ENCODE assay signal across 17 cellular contexts in genomic region chr5:178583279-178583678, GRCh38. TPM values are rescaled to one million over a fixed set of nuclear protein-coding genes. Genes with fewer than 3 reads are reported as not detected.
A peak's percentile ranks its signal among the peaks of the same experiment; 100 is the strongest.
DNase-seq lines count a peak whose midpoint lies in the region; ATAC-seq and TF ChIP-seq lines count a peak whose summit lies in the region.
"Had no signal": no experiment of that assay in that cellular context is flagged by ENCODE, and none has a peak within 500 bp of the region (broad histone marks: within the 10 kb centered on the region; RNA-seq: fewer than 3 reads in every experiment).

No MANE protein-coding gene starts in this region.

- H3K9me3 Mint-ChIP-seq in WTC11 = no peaks in the 10 kb centered on the region
- no peaks in the 10 kb centered on the region for H3K9me3 Mint-ChIP-seq in osteocyte (ENCODE audit: unreplicated experiment)
- no peaks in the 10 kb centered on the region for H3K9me3 Mint-ChIP-seq in T-cell
- H3K9me3 Mint-ChIP-seq: CD4-positive, alpha-beta T cell; CD8-positive, alpha-beta T cell had no signal

- 0 out of 2 replicates have a peak overlapping the region, but pooled peaks have one; percentile 22 for H3K27ac Mint-ChIP-seq in WTC11
- no peak overlapping the region for H3K27ac Mint-ChIP-seq in osteocyte (ENCODE audit: unreplicated experiment)
- H3K27ac Mint-ChIP-seq in T-cell = no peak overlapping the region
- H3K27ac Mint-ChIP-seq: B cell; CD4-positive, alpha-beta T cell; CD8-positive, alpha-beta T cell had no signal

- peaks cover 0 to 9% (median 0%) of the 10 kb centered on the region in 4 donors for H3K27me3 ChIP-seq in esophagus muscularis mucosa
- no peaks in the 10 kb centered on the region for H3K27me3 ChIP-seq in A673 (replicated peaks; ENCODE audit: insufficient read depth, low read depth, low read length, poor library complexity)

- 75% methylated on average over 8 of the region's 8 CpGs for WGBS in esophagus muscularis mucosa

- no peak for TF ChIP-seq EP300 in esophagus muscularis mucosa (IDR thresholded peaks at IDR 0.05)

- H3K4me1 Mint-ChIP-seq in WTC11 (peaks cover 21% of the 10 kb centered on the region), osteocyte (ENCODE audit: unreplicated experiment) (no peaks in the 10 kb centered on the region), T-cell (no peaks in the 10 kb centered on the region)
- H3K4me1 Mint-ChIP-seq: B cell had no signal

- H3K36me3 ChIP-seq in esophagus muscularis mucosa (no peaks in the 10 kb centered on the region), A673 (ENCODE audit: insufficient read depth, low read length, poor library complexity, severe bottlenecking) (no peaks in the 10 kb centered on the region)
- H3K36me3 ChIP-seq: BLaER1 treated with 17β-estradiol and CSF1 and Interleukin-3, amounts not matched to agents 10 nM and 100 nM had no signal

- BruUV-seq in A673 (replicated peaks; lab: Mats Ljungman, UMichigan) = no TSS peak

- intact Hi-C loops in esophagus muscularis mucosa (cut with DNase I) (no loop called here), A673 (cut with micrococcal nuclease; ENCODE audit: unreplicated experiment) (no loop called here), Right ventricle myocardium superior (cut with DNase I) (no loop called here)

- H3K4me3 ChIP-seq in esophagus muscularis mucosa (no peak overlapping the region), A673 (ENCODE audit: low read depth, low read length, poor library complexity, severe bottlenecking) (no peak overlapping the region)
- H3K4me3 ChIP-seq: BLaER1 treated with 17β-estradiol and CSF1 and Interleukin-3, amounts not matched to agents 10 nM and 100 nM had no signal

- ATAC-seq in WTC11 = no peak
- ATAC-seq in T-cell (replicated peaks in 1 of 4) = no peak
- ATAC-seq in Right ventricle myocardium superior (ENCODE audit: poor library complexity) = no peak
- ATAC-seq: CD8-positive, alpha-beta T cell had no signal

- DNase-seq in WTC11 (ENCODE audit: low spot score) = no peak
- DNase-seq in esophagus muscularis mucosa (ENCODE audit: extremely low spot score) = peak; percentile 86
- peak; percentile 76 for DNase-seq in osteocyte (ENCODE audit: extremely low spot score, unreplicated experiment)
- no peak for DNase-seq in T-cell
- DNase-seq in A673 (ENCODE audit: low spot score) = no peak
- DNase-seq in Right ventricle myocardium superior = no peak
- DNase-seq: 8988T; AML-193; Caco-2; Calu3; CD4-positive, alpha-beta T cell; CD8-positive, alpha-beta T cell; DMS79 treated with DMSO at 0.1 percent for 48 hours; GF-D8 had no signal

- POLR2A ChIA-PET in WTC11 (lab: Charles Lee) = no interaction called here
- POLR2A ChIA-PET in T-cell (lab: Charles Lee) = no interaction called here
- POLR2A ChIA-PET in A673 (lab: Charles Lee; ENCODE audit: low non-redundant PET) = no interaction called here

- TF ChIP-seq CTCF in WTC11 (IDR thresholded peaks at IDR 0.05) (no peak), esophagus muscularis mucosa (IDR thresholded peaks at IDR 0.05) (no peak), osteocyte (IDR thresholded peaks at IDR 0.05) (no peak), A673 (conservative IDR thresholded peaks at IDR 0.05; ENCODE audit: low read depth, low read length) (no peak)

- no peak overlapping the region for H3K27ac ChIP-seq in esophagus muscularis mucosa (replicated peaks in 1 of 4)
- no peak overlapping the region for H3K27ac ChIP-seq in A673 (ENCODE audit: low read depth, low read length, poor library complexity, severe bottlenecking)
- H3K27ac ChIP-seq: BLaER1 treated with 17β-estradiol and CSF1 and Interleukin-3, amounts not matched to agents 10 nM and 100 nM; C4-2B had no signal

- CTCF ChIA-PET in WTC11 (lab: Charles Lee) (interaction anchor here (0.6 to 3.3 kb wide), 5 partner anchors 122 to 348 kb away, joined by 3 to 10 read pairs (median 5); no protein-coding TSS in a partner anchor), T-cell (lab: Charles Lee) (no interaction called here), A673 (lab: Charles Lee) (no interaction called here)

- H3K9me3 ChIP-seq in esophagus muscularis mucosa (no peaks in the 10 kb centered on the region), A673 (ENCODE audit: low read depth, low read length, poor library complexity, severe bottlenecking) (no peaks in the 10 kb centered on the region)
- H3K9me3 ChIP-seq: Caco-2 had no signal

- H3K4me1 ChIP-seq in esophagus muscularis mucosa (peaks cover 0 to 5% (median 0%) of the 10 kb centered on the region in 4 donors), A673 (ENCODE audit: insufficient read depth, low read length, poor library complexity, severe bottlenecking) (peaks cover 8% of the 10 kb centered on the region)
- H3K4me1 ChIP-seq: Caco-2 had no signal

- no peaks in the 10 kb centered on the region for H3K36me3 Mint-ChIP-seq in WTC11
- no peaks in the 10 kb centered on the region for H3K36me3 Mint-ChIP-seq in osteocyte (ENCODE audit: unreplicated experiment)
- H3K36me3 Mint-ChIP-seq in T-cell = no peaks in the 10 kb centered on the region
- H3K36me3 Mint-ChIP-seq: CD8-positive, alpha-beta T cell had no signal

- TF ChIP-seq POLR2A in esophagus muscularis mucosa (IDR thresholded peaks at IDR 0.05; ENCODE audit: low read depth) = no peak

- H3K4me3 Mint-ChIP-seq in WTC11 = no peak overlapping the region
- no peak overlapping the region for H3K4me3 Mint-ChIP-seq in osteocyte (ENCODE audit: unreplicated experiment)
- no peak overlapping the region for H3K4me3 Mint-ChIP-seq in T-cell
- H3K4me3 Mint-ChIP-seq: B cell; CD4-positive, alpha-beta T cell; CD8-positive, alpha-beta T cell had no signal

- H3K27me3 Mint-ChIP-seq in WTC11 (ENCODE audit: low read depth) (peaks cover 11% of the 10 kb centered on the region), osteocyte (ENCODE audit: unreplicated experiment) (peaks cover 25% of the 10 kb centered on the region), T-cell (peaks cover 44 to 50% of the 10 kb centered on the region in 2 donors)

TF ChIP-seq in WTC11, 78 proteins besides CTCF, POLR2A, EP300 and RAD21 (continues in another document):
- TF ChIP-seq NFE2L1 (CRISPR knock-in tag; IDR thresholded peaks at IDR 0.05) = no peak
- TF ChIP-seq ZNF219 (CRISPR knock-in tag; IDR thresholded peaks at IDR 0.05; ENCODE audit: borderline replicate concordance) = no peak
- TF ChIP-seq, protein P1, sequence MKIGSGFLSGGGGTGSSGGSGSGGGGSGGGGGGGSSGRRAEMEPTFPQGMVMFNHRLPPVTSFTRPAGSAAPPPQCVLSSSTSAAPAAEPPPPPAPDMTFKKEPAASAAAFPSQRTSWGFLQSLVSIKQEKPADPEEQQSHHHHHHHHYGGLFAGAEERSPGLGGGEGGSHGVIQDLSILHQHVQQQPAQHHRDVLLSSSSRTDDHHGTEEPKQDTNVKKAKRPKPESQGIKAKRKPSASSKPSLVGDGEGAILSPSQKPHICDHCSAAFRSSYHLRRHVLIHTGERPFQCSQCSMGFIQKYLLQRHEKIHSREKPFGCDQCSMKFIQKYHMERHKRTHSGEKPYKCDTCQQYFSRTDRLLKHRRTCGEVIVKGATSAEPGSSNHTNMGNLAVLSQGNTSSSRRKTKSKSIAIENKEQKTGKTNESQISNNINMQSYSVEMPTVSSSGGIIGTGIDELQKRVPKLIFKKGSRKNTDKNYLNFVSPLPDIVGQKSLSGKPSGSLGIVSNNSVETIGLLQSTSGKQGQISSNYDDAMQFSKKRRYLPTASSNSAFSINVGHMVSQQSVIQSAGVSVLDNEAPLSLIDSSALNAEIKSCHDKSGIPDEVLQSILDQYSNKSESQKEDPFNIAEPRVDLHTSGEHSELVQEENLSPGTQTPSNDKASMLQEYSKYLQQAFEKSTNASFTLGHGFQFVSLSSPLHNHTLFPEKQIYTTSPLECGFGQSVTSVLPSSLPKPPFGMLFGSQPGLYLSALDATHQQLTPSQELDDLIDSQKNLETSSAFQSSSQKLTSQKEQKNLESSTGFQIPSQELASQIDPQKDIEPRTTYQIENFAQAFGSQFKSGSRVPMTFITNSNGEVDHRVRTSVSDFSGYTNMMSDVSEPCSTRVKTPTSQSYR (CRISPR knock-in tag; IDR thresholded peaks at IDR 0.05) = no peak
- no peak for TF ChIP-seq HMGA2 (CRISPR knock-in tag; IDR thresholded peaks at IDR 0.05)
- TF ChIP-seq, protein P2, sequence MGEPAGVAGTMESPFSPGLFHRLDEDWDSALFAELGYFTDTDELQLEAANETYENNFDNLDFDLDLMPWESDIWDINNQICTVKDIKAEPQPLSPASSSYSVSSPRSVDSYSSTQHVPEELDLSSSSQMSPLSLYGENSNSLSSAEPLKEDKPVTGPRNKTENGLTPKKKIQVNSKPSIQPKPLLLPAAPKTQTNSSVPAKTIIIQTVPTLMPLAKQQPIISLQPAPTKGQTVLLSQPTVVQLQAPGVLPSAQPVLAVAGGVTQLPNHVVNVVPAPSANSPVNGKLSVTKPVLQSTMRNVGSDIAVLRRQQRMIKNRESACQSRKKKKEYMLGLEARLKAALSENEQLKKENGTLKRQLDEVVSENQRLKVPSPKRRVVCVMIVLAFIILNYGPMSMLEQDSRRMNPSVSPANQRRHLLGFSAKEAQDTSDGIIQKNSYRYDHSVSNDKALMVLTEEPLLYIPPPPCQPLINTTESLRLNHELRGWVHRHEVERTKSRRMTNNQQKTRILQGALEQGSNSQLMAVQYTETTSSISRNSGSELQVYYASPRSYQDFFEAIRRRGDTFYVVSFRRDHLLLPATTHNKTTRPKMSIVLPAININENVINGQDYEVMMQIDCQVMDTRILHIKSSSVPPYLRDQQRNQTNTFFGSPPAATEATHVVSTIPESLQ (CRISPR knock-in tag; IDR thresholded peaks at IDR 0.05) = no peak
- TF ChIP-seq EMX1 (CRISPR knock-in tag; IDR thresholded peaks at IDR 0.05) = no peak
- no peak for TF ChIP-seq ELF4 (CRISPR knock-in tag; IDR thresholded peaks at IDR 0.05; ENCODE audit: low read depth)

RNA-seq across cellular contexts. Expression of gene COL23A1, which starts 6.9 kb away (rescaled TPM):
- total RNA-seq in WTC11 (2021) (15.0 to 19.8 TPM (median 18.7 TPM) in 3 replicates), esophagus muscularis mucosa (1 to 10 TPM in 3 of 4 donors, under 1 TPM in 1; 0.83 to 1.8 (median 1.5) TPM), osteocyte (not detected in 2 replicates), T-cell (under 1 TPM in 2 of 5 donors, not detected in 3; 0.07 to 0.13 TPM), A673 (2021) (0.42 TPM in 1 of 2 replicates, not detected in the other), Right ventricle myocardium superior (18.8 TPM)
- total RNA-seq: Calu3; CD4-positive, alpha-beta T cell; CD8-positive, alpha-beta T cell had no signal

RNA-seq across cellular contexts. Expression of gene CLK4, which starts 43.6 kb away (rescaled TPM):
- total RNA-seq in WTC11 (2021) (11.1 to 16.0 TPM (median 12.7 TPM) in 3 replicates), esophagus muscularis mucosa (10 to 100 TPM; 16.7 to 24.9 (median 18.9) TPM), osteocyte (28.7 and 30.0 TPM in 2 replicates), T-cell (10 to 100 TPM; 83.2 to 93.5 (median 86.5) TPM), A673 (2021) (22.2 and 24.2 TPM in 2 replicates), Right ventricle myocardium superior (23.2 TPM)

Comparison
In these comparisons a context has a peak if more than half of its experiments do, and no peak if none do; other contexts are left out.
1. DNase-seq: peak in esophagus muscularis mucosa (single experiment) and osteocyte (single experiment); none in WTC11 (single experiment), T-cell (0 of 34), A673 (single experiment) and Right ventricle myocardium superior (single experiment).